8 cellular contexts compared by ENCODE assay signal in genomic region chr19:1401889-1402217, GRCh38. TPM values are rescaled to one million over a fixed set of nuclear protein-coding genes. Genes with fewer than 3 reads are reported as not detected.
DNase-seq lines count a peak whose midpoint lies in the region; ATAC-seq and TF ChIP-seq lines count a peak whose summit lies in the region.

No MANE protein-coding gene starts in this region.

- H3K27ac Mint-ChIP-seq in CD14-positive monocyte = no peak overlapping the region

- H3K4me3 Mint-ChIP-seq in CD14-positive monocyte = peak overlapping the region; percentile 60 to 79

- H3K27ac ChIP-seq in dorsolateral prefrontal cortex (peak overlapping the region in 56 of 59 donors; percentile 19 to 97 (median 86)), osteoblast (ENCODE audit: low read depth, low read length) (no peak overlapping the region)

- H3K9me3 Mint-ChIP-seq in CD14-positive monocyte = peaks cover 0 to 3% (median 1%) of the 10 kb centered on the region in 7 donors

- H3K27me3 Mint-ChIP-seq in CD14-positive monocyte (ENCODE audit: low read depth in 3 of 3) = peaks cover 21 to 41% (median 31%) of the 10 kb centered on the region in 3 donors

- H3K4me1 ChIP-seq in osteoblast (ENCODE audit: insufficient read depth, low read length) = peaks cover 16% of the 10 kb centered on the region

- ATAC-seq in GM21717 (IDR thresholded peaks at IDR 0.05; ENCODE audit: unreplicated experiment) (no peak), HG03342 (IDR thresholded peaks at IDR 0.05; ENCODE audit: unreplicated experiment) (no peak)

- H3K9me3 ChIP-seq in MG63 = no peaks in the 10 kb centered on the region
- H3K9me3 ChIP-seq in osteoblast (ENCODE audit: low read depth, low read length) = no peaks in the 10 kb centered on the region

- DNase-seq in CD14-positive monocyte (ENCODE audit: low spot score) (no peak), MG63 (no peak), dorsolateral prefrontal cortex (no peak), osteoblast (ENCODE audit: insufficient read length, low spot score, missing footprints) (no peak), ureter (ENCODE audit: low spot score) (no peak), DMS114 treated with DMSO at 0.1 percent for 48 hours (lab: John Stamatoyannopoulos, UW; ENCODE audit: unreplicated experiment) (no peak)

- H3K4me2 ChIP-seq in osteoblast (ENCODE audit: insufficient read depth, low read length) = peak overlapping the region; percentile 91

- peak overlapping the region; percentile 46 for H2AFZ ChIP-seq in osteoblast (ENCODE audit: low read length)

- no peaks in the 10 kb centered on the region for H3K79me2 ChIP-seq in osteoblast (ENCODE audit: insufficient read depth, low read length)

- TF ChIP-seq CTCF in CD14-positive monocyte (IDR thresholded peaks at IDR 0.05) (no peak), dorsolateral prefrontal cortex (IDR thresholded peaks at IDR 0.05 in 54 of 56, conservative IDR thresholded peaks at IDR 0.05 in 2 of 56; ENCODE audit: low read depth in 1 of 56, partially characterized antibody in 56 of 56) (peak in 1 of 56 donors; percentile 1), osteoblast (IDR thresholded peaks at IDR 0.05; ENCODE audit: extremely low read depth, low read depth, low read length) (no peak)

- H3K36me3 Mint-ChIP-seq in CD14-positive monocyte = peaks cover 0 to 3% of the 10 kb centered on the region in 2 donors

- no peaks in the 10 kb centered on the region for H3K27me3 ChIP-seq in MG63
- no peaks in the 10 kb centered on the region for H3K27me3 ChIP-seq in dorsolateral prefrontal cortex
- no peaks in the 10 kb centered on the region for H3K27me3 ChIP-seq in osteoblast (ENCODE audit: insufficient read depth, low read length)

- H4K20me1 ChIP-seq in osteoblast (ENCODE audit: insufficient read depth, low read length) = peaks cover 5% of the 10 kb centered on the region

- peak overlapping the region; percentile 49 for H3K4me3 ChIP-seq in MG63
- H3K4me3 ChIP-seq in dorsolateral prefrontal cortex = peak overlapping the region in 56 of 59 donors; percentile 19 to 95 (median 84)
- peak overlapping the region; percentile 76 for H3K4me3 ChIP-seq in osteoblast (ENCODE audit: insufficient read depth, low read length)

- intact Hi-C loops in CD14-positive monocyte (cut with micrococcal nuclease) (no loop called here), dorsolateral prefrontal cortex (cut with DNase I) (loop anchor here (5.0 to 10.0 kb wide), 2 partner anchors 125 to 127 kb away; partner anchors contain the start of gene FAM174C (in 2 of the 2))

- peaks cover 32% of the 10 kb centered on the region for H3K4me1 Mint-ChIP-seq in CD14-positive monocyte

- H3K36me3 ChIP-seq in MG63 (no peaks in the 10 kb centered on the region), osteoblast (ENCODE audit: insufficient read depth, low read length) (no peaks in the 10 kb centered on the region)

RNA-seq across cellular contexts. Expression of gene GAMT, which starts 0.5 kb away (rescaled TPM):
- under 1 TPM; 0.95 to 0.96 TPM for polyA plus RNA-seq in CD14-positive monocyte
- total RNA-seq in MG63 (2014; rRNA removed; shearing (Covaris generic); ENCODE audit: low replicate concordance) = 22.1 and 30.7 TPM in 2 replicates
- total RNA-seq in dorsolateral prefrontal cortex (10 to 100 TPM; 30.0 to 91.1 (median 47.4) TPM), osteoblast (25.0 and 29.2 TPM in 2 replicates), ureter (9.3 TPM)

RNA-seq across cellular contexts. Expression of gene DAZAP1, which starts 5.5 kb away (rescaled TPM):
- polyA plus RNA-seq in CD14-positive monocyte = 1 to 10 TPM; 3.3 to 4.2 TPM
- total RNA-seq in MG63 (2014; rRNA removed; shearing (Covaris generic); ENCODE audit: low replicate concordance) = 107 and 149 TPM in 2 replicates
- total RNA-seq in dorsolateral prefrontal cortex = 100 to 1,000 TPM in 3 of 120 experiments, 10 to 100 TPM in 117; 46.4 to 115 (median 70.5) TPM
- total RNA-seq in osteoblast = 40.9 and 44.5 TPM in 2 replicates
- total RNA-seq in ureter = 137 TPM

RNA-seq across cellular contexts. Expression of gene NDUFS7, which starts 18.1 kb away (rescaled TPM):
- polyA plus RNA-seq in CD14-positive monocyte = 100 to 1,000 TPM; 211 to 232 TPM
- total RNA-seq in MG63 (2014; rRNA removed; shearing (Covaris generic); ENCODE audit: low replicate concordance) = 19.3 and 49.5 TPM in 2 replicates
- total RNA-seq in dorsolateral prefrontal cortex = 100 to 1,000 TPM; 105 to 222 (median 151) TPM
- total RNA-seq in osteoblast = 40.4 and 46.0 TPM in 2 replicates
- 93.5 TPM for total RNA-seq in ureter

RNA-seq across cellular contexts. Expression of gene RPS15, which starts 36.3 kb away (rescaled TPM):
- 1,000 to 10,000 TPM; 1,318 to 1,526 TPM for polyA plus RNA-seq in CD14-positive monocyte
- 702 and 820 TPM in 2 replicates for total RNA-seq in MG63 (2014; rRNA removed; shearing (Covaris generic); ENCODE audit: low replicate concordance)
- total RNA-seq in dorsolateral prefrontal cortex = 100 to 1,000 TPM; 343 to 670 (median 497) TPM
- total RNA-seq in osteoblast = 304 and 318 TPM in 2 replicates
- total RNA-seq in ureter = 1,085 TPM

RNA-seq across cellular contexts. Expression of gene APC2, which starts 48.1 kb away (rescaled TPM):
- polyA plus RNA-seq in CD14-positive monocyte = not detected
- 0.59 and 2.0 TPM in 2 replicates for total RNA-seq in MG63 (2014; rRNA removed; shearing (Covaris generic); ENCODE audit: low replicate concordance)
- total RNA-seq in dorsolateral prefrontal cortex = 100 to 1,000 TPM; 130 to 289 (median 183) TPM
- total RNA-seq in osteoblast = 0.29 and 0.36 TPM in 2 replicates
- total RNA-seq in ureter = 0.26 TPM

Comparison
In these comparisons a context has a peak if more than half of its experiments do, and no peak if none do; other contexts are left out.
1. intact Hi-C loops: an anchor here in dorsolateral prefrontal cortex (5.0 to 10.0 kb wide); none called in CD14-positive monocyte.